In genomic region chr17:42989726-42990652, GRCh38 we compare ENCODE assay signal across 14 cellular contexts. TPM values are rescaled to one million over a fixed set of nuclear protein-coding genes. Genes with fewer than 3 reads are reported as not detected.
DNase-seq lines count a peak whose midpoint lies in the region; TF ChIP-seq lines count a peak whose summit lies in the region.
"Had no signal": no experiment of that assay in that cellular context is flagged by ENCODE, and none has a peak within 500 bp of the region (broad histone marks: within the 10 kb centered on the region; RNA-seq: fewer than 3 reads in every experiment).

No MANE protein-coding gene starts in this region.

- TF ChIP-seq CTCF in brain microvascular endothelial cell (IDR thresholded peaks at IDR 0.05; ENCODE audit: low read depth, low read length, missing control alignments) (no peak), GM20000 (IDR thresholded peaks at IDR 0.05; ENCODE audit: extremely low read depth, missing control alignments) (no peak), vagina (IDR thresholded peaks at IDR 0.05) (no peak)

- in situ Hi-C loops in brain microvascular endothelial cell (cut with HindIII; ENCODE audit: low pct_ligation_motif_present, low sequenced_read_pairs) = no loop called here

- no peak overlapping the region for H3K4me3 ChIP-seq in BLaER1 treated with 17β-estradiol and CSF1 and Interleukin-3, amounts not matched to agents 10 nM and 100 nM
- H3K4me3 ChIP-seq in brain microvascular endothelial cell (ENCODE audit: low read depth, low read length) (no peak overlapping the region), vagina (no peak overlapping the region)
- H3K4me3 ChIP-seq: cardiac muscle cell had no signal

- H3K4me2 ChIP-seq in BLaER1 treated with 17β-estradiol and CSF1 and Interleukin-3, amounts not matched to agents 10 nM and 100 nM = peak overlapping the region in 7 of 11 experiments; percentile 7 to 48 (median 22); a peak in 8 of 22 replicates

- no peak for TF ChIP-seq POLR2A in vagina (IDR thresholded peaks at IDR 0.05)

- H3K4me1 ChIP-seq in BLaER1 treated with 17β-estradiol and CSF1 and Interleukin-3, amounts not matched to agents 10 nM and 100 nM = peaks cover 19 to 49% (median 34%) of the 10 kb centered on the region in 10 experiments
- no peaks in the 10 kb centered on the region for H3K4me1 ChIP-seq in vagina

- peak overlapping the region in 5 of 11 experiments; percentile 3 to 51 (median 15); a peak in 3 of 22 replicates for H3K9ac ChIP-seq in BLaER1 treated with 17β-estradiol and CSF1 and Interleukin-3, amounts not matched to agents 10 nM and 100 nM

- DNase-seq in LHCN-M2 (ENCODE audit: low read depth) (peak; percentile 55), brain microvascular endothelial cell (no peak), mesenteric fat pad (ENCODE audit: low spot score) (peak; percentile 68), NCI-H187 treated with DMSO at 0.1 percent for 48 hours (lab: John Stamatoyannopoulos, UW) (no peak), GM20000 (ENCODE audit: low spot score) (no peak), vagina (ENCODE audit: extremely low spot score in 2 of 2) (no peak)
- DNase-seq in activated CD4-positive, alpha-beta T cell treated with anti-CD3 and anti-CD28 coated beads for 1 hour = no peak
- DNase-seq: activated CD4-positive, alpha-beta T cell treated with anti-CD3 and anti-CD28 coated beads for 48 hours; activated effector memory CD4-positive, alpha-beta T cell treated with Interleukin-2 at 50 U/mL for 16 hours; midbrain; stimulated activated naive CD4-positive, alpha-beta T cell had no signal

- intact Hi-C loops in vagina (cut with DNase I) = no loop called here

- peaks cover 0 to 8% (median 0%) of the 10 kb centered on the region in 11 experiments; a peak in 3 of 22 replicates for H4K20me1 ChIP-seq in BLaER1 treated with 17β-estradiol and CSF1 and Interleukin-3, amounts not matched to agents 10 nM and 100 nM

- peaks cover 80 to 94% (median 90%) of the 10 kb centered on the region in 11 experiments for H3K36me3 ChIP-seq in BLaER1 treated with 17β-estradiol and CSF1 and Interleukin-3, amounts not matched to agents 10 nM and 100 nM
- H3K36me3 ChIP-seq in brain microvascular endothelial cell (replicated peaks) = peaks cover 36% of the 10 kb centered on the region
- H3K36me3 ChIP-seq in vagina = peaks cover 0 to 56% of the 10 kb centered on the region in 2 donors

- no peaks in the 10 kb centered on the region for H3K27me3 ChIP-seq in BLaER1 treated with 17β-estradiol and CSF1 and Interleukin-3, amounts not matched to agents 10 nM and 100 nM
- H3K27me3 ChIP-seq in brain microvascular endothelial cell (replicated peaks) (no peaks in the 10 kb centered on the region), vagina (no peaks in the 10 kb centered on the region)
- H3K27me3 ChIP-seq: cardiac muscle cell had no signal

- H3K27ac ChIP-seq in BLaER1 treated with 17β-estradiol and CSF1 and Interleukin-3, amounts not matched to agents 10 nM and 100 nM = peak overlapping the region in 1 of 11 experiments; percentile 4; a peak in 2 of 22 replicates
- H3K27ac ChIP-seq in brain microvascular endothelial cell = peak overlapping the region; percentile 42
- H3K27ac ChIP-seq in vagina = no peak overlapping the region
- H3K27ac ChIP-seq: cardiac muscle cell had no signal

- no peaks in the 10 kb centered on the region for H3K9me3 ChIP-seq in BLaER1 treated with 17β-estradiol and CSF1 and Interleukin-3, amounts not matched to agents 10 nM and 100 nM (replicated peaks in 1 of 11)
- H3K9me3 ChIP-seq in vagina = no peaks in the 10 kb centered on the region

RNA-seq across cellular contexts. Expression of gene RPL27, which starts 8.2 kb away (rescaled TPM):
- total RNA-seq in LHCN-M2 (2014; rRNA removed) = 676 and 967 TPM in 2 replicates
- 4,333 TPM for polyA plus RNA-seq in LHCN-M2 (2012)
- total RNA-seq in mesenteric fat pad = 838 TPM
- 1,982 TPM for total RNA-seq in vagina

RNA-seq across cellular contexts. Expression of gene RUNDC1, which starts 9.6 kb away (rescaled TPM):
- total RNA-seq in LHCN-M2 (2014; rRNA removed) (9.4 and 9.6 TPM in 2 replicates), mesenteric fat pad (10.6 TPM), vagina (21.4 TPM)
- polyA plus RNA-seq in LHCN-M2 (2012) = 9.1 TPM

RNA-seq across cellular contexts. Expression of gene PTGES3L, which starts 10.1 kb away (rescaled TPM):
- 2.4 and 5.5 TPM in 2 replicates for total RNA-seq in LHCN-M2 (2014; rRNA removed)
- 4.7 TPM for polyA plus RNA-seq in LHCN-M2 (2012)
- total RNA-seq in mesenteric fat pad = not detected
- total RNA-seq in vagina = 1.5 TPM
- polyA plus RNA-seq: CD14-positive monocyte had no signal

RNA-seq across cellular contexts. Expression of gene IFI35, which starts 16.6 kb away (rescaled TPM):
- total RNA-seq in LHCN-M2 (2014; rRNA removed) = 12.6 and 26.3 TPM in 2 replicates
- 20.3 TPM for polyA plus RNA-seq in LHCN-M2 (2012)
- 33.5 TPM for total RNA-seq in mesenteric fat pad
- total RNA-seq in vagina = 15.2 TPM

RNA-seq across cellular contexts. Expression of gene AARSD1, which starts 25.7 kb away (rescaled TPM):
- total RNA-seq in LHCN-M2 (2014; rRNA removed) (20.5 and 25.0 TPM in 2 replicates), mesenteric fat pad (39.2 TPM), vagina (53.5 TPM)
- 52.2 TPM for polyA plus RNA-seq in LHCN-M2 (2012)

Comparison
In these comparisons a context has a peak if more than half of its experiments do, and no peak if none do; other contexts are left out.
1. DNase-seq: peak in LHCN-M2 (single experiment) and mesenteric fat pad (single experiment); none in brain microvascular endothelial cell (single experiment), NCI-H187 treated with DMSO at 0.1 percent for 48 hours (single experiment), GM20000 (single experiment), activated CD4-positive, alpha-beta T cell treated with anti-CD3 and anti-CD28 coated beads for 1 hour (single experiment) and vagina (0 of 2).